In the genomic region with DNA sequence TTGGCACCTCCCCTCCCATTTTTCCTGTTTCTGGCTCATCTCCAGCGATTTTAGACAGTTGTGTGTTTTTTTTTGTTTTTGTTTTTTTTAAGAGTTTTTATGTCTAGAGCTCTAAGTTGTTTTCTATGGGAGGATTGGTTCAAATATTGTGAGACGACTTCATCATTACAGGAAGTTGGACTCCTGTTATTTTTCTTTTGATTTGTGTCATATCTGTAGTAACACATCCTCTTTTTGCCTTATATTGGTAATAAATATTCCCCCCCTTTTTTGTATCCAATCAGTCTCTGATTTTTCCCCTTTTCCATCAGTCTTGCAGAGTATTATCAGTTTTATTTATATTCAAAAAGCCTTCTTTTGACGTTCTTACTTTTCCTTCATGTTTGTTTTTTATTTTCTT, we compare ENCODE assay signal across 32 cellular contexts.
"Had no signal": no experiment of that assay in that cellular context is flagged by ENCODE, and none has a peak within 500 bp of the region (broad histone marks: within the 10 kb centered on the region; RNA-seq: fewer than 3 reads in every experiment).

No MANE protein-coding gene starts in this region.

- H3K4me3 ChIP-seq: adrenal gland, body of pancreas, esophagus muscularis mucosa, gastrocnemius medialis, heart left ventricle had no signal

- H3K27me3 ChIP-seq: adrenal gland, body of pancreas, esophagus muscularis mucosa, foreskin keratinocyte, gastrocnemius medialis, heart left ventricle had no signal

- H3K4me3 Mint-ChIP-seq: activated B cell treated with CpG ODN at 0.5 μM for 24 hours; activated CD8-positive, alpha-beta T cell treated with anti-CD3 and anti-CD28 coated beads for 36 hours; activated naive CD4-positive, alpha-beta T cell treated with anti-CD3 and anti-CD28 coated beads for 36 hours; activated naive CD4-positive, alpha-beta T cell treated with anti-CD3 and anti-CD28 coated beads, Interleukin-2, amount 50 U/mL, for 24 hours; activated naive CD8-positive, alpha-beta T cell treated with anti-CD3 and anti-CD28 coated beads for 36 hours; activated naive CD8-positive, alpha-beta T cell treated with anti-CD3 and anti-CD28 coated beads, Interleukin-2, amount 50 U/mL, for 24 hours; activated T-cell treated with anti-CD3 and anti-CD28 coated beads, Interleukin-2, amount 50 U/mL, for 4 hours; activated T-helper 17 cell treated with anti-CD3 and anti-CD28 coated beads, Interleukin-2, amount 50 U/mL, for 72 hours; effector memory CD8-positive, alpha-beta T cell had no signal

- FAIRE-seq: colon had no signal

- H3K27ac ChIP-seq: adrenal gland, body of pancreas, esophagus muscularis mucosa, foreskin keratinocyte, gastrocnemius medialis, heart left ventricle, WERI-Rb-1 had no signal

- ATAC-seq: activated CD4-positive, CD25-positive, alpha-beta regulatory T cell treated with anti-CD3 and anti-CD28 coated beads, Interleukin-2, amount 50 U/mL, for 24 hours; activated CD8-positive, alpha-beta T cell treated with anti-CD3 and anti-CD28 coated beads for 36 hours; activated naive CD8-positive, alpha-beta T cell treated with anti-CD3 and anti-CD28 coated beads, Interleukin-2, amount 50 U/mL, for 24 hours; activated T-cell treated with anti-CD3 and anti-CD28 coated beads, Interleukin-2, amount 50 U/mL, for 4 hours; activated T-helper 17 cell treated with anti-CD3 and anti-CD28 coated beads, Interleukin-2, amount 50 U/mL, for 72 hours; body of pancreas; effector memory CD8-positive, alpha-beta T cell; foreskin keratinocyte; gastrocnemius medialis; heart left ventricle had no signal

- H3K9me3 Mint-ChIP-seq: activated naive CD4-positive, alpha-beta T cell treated with anti-CD3 and anti-CD28 coated beads for 36 hours; activated naive CD8-positive, alpha-beta T cell treated with anti-CD3 and anti-CD28 coated beads, Interleukin-2, amount 50 U/mL, for 24 hours; activated T-cell treated with anti-CD3 and anti-CD28 coated beads, Interleukin-2, amount 50 U/mL, for 4 hours; effector memory CD8-positive, alpha-beta T cell had no signal

- H3K9me3 ChIP-seq: adrenal gland, body of pancreas, esophagus muscularis mucosa, gastrocnemius medialis had no signal

- H3K27ac Mint-ChIP-seq: activated B cell treated with CpG ODN at 0.5 μM for 24 hours; activated CD8-positive, alpha-beta T cell treated with anti-CD3 and anti-CD28 coated beads for 36 hours; activated naive CD4-positive, alpha-beta T cell treated with anti-CD3 and anti-CD28 coated beads for 36 hours; activated naive CD4-positive, alpha-beta T cell treated with anti-CD3 and anti-CD28 coated beads, Interleukin-2, amount 50 U/mL, for 24 hours; activated naive CD8-positive, alpha-beta T cell treated with anti-CD3 and anti-CD28 coated beads for 36 hours; activated naive CD8-positive, alpha-beta T cell treated with anti-CD3 and anti-CD28 coated beads, Interleukin-2, amount 50 U/mL, for 24 hours; activated T-helper 17 cell treated with anti-CD3 and anti-CD28 coated beads, Interleukin-2, amount 50 U/mL, for 72 hours had no signal

- DNase-seq: activated B cell treated with CpG ODN at 0.5 μM for 24 hours; activated CD4-positive, alpha-beta T cell treated with anti-CD3 and anti-CD28 coated beads for 48 hours; activated CD4-positive, alpha-beta T cell treated with anti-CD3 and anti-CD28 coated beads, Interleukin-2, amount 50 U/mL, for 1 hour; activated CD4-positive, alpha-beta T cell treated with anti-CD3 and anti-CD28 coated beads, Interleukin-2, amount 50 U/mL, for 48 hours; activated CD8-positive, alpha-beta memory T cell treated with anti-CD3 and anti-CD28 coated beads for 24 hours; activated CD8-positive, alpha-beta T cell treated with anti-CD3 and anti-CD28 coated beads for 36 hours; activated effector memory CD4-positive, alpha-beta T cell treated with Interleukin-2 at 50 U/mL for 16 hours; activated naive CD4-positive, alpha-beta T cell treated with anti-CD3 and anti-CD28 coated beads for 36 hours; activated naive CD8-positive, alpha-beta T cell treated with anti-CD3 and anti-CD28 coated beads for 36 hours; activated naive CD8-positive, alpha-beta T cell treated with anti-CD3 and anti-CD28 coated beads, Interleukin-2, amount 50 U/mL, for 24 hours; activated T-cell treated with anti-CD3 and anti-CD28 coated beads, Interleukin-2, amount 50 U/mL, for 4 hours; adrenal gland; amygdala; aorta; body of pancreas; caudate nucleus; cortex of kidney; dermis blood vessel endothelial cell; effector CD4-positive, alpha-beta T cell; effector memory CD8-positive, alpha-beta T cell; erythroblast; foreskin keratinocyte; gastrocnemius medialis; glutamatergic neuron; heart left ventricle; T-helper 9 cell; WERI-Rb-1 had no signal

- H3K36me3 ChIP-seq: adrenal gland, esophagus muscularis mucosa, gastrocnemius medialis, heart left ventricle, WERI-Rb-1 had no signal

- H3K27me3 Mint-ChIP-seq: activated B cell treated with CpG ODN at 0.5 μM for 24 hours; activated CD8-positive, alpha-beta T cell treated with anti-CD3 and anti-CD28 coated beads for 36 hours; activated naive CD4-positive, alpha-beta T cell treated with anti-CD3 and anti-CD28 coated beads, Interleukin-2, amount 50 U/mL, for 24 hours; activated naive CD8-positive, alpha-beta T cell treated with anti-CD3 and anti-CD28 coated beads for 36 hours; activated naive CD8-positive, alpha-beta T cell treated with anti-CD3 and anti-CD28 coated beads, Interleukin-2, amount 50 U/mL, for 24 hours; activated T-helper 17 cell treated with anti-CD3 and anti-CD28 coated beads, Interleukin-2, amount 50 U/mL, for 72 hours; effector memory CD8-positive, alpha-beta T cell had no signal

- H3K4me1 ChIP-seq: adrenal gland, body of pancreas, esophagus muscularis mucosa, foreskin keratinocyte, gastrocnemius medialis, heart left ventricle had no signal
